18 cellular contexts compared by ENCODE assay signal in genomic region chr1:184567648-184568047, GRCh38.
A peak's percentile ranks its signal among the peaks of the same experiment; 100 is the strongest.
DNase-seq lines count a peak whose midpoint lies in the region; FAIRE-seq and TF ChIP-seq lines count a peak whose summit lies in the region.
"Had no signal": no experiment of that assay in that cellular context is flagged by ENCODE, and none has a peak within 500 bp of the region (broad histone marks: within the 10 kb centered on the region; RNA-seq: fewer than 3 reads in every experiment).

No MANE protein-coding gene starts in this region.

- no peak overlapping the region for H2AFZ ChIP-seq in mammary epithelial cell (ENCODE audit: low read depth, low read length)

- H3K4me3 Mint-ChIP-seq in MCF 10A (ENCODE audit: unreplicated experiment) = no peak overlapping the region
- H3K4me3 Mint-ChIP-seq: activated CD4-positive, alpha-beta memory T cell treated with anti-CD3 and anti-CD28 coated beads for 36 hours had no signal

- H3K4me1 Mint-ChIP-seq in MCF 10A (ENCODE audit: insufficient read depth, unreplicated experiment) = peaks cover 15% of the 10 kb centered on the region

- H3K27ac Mint-ChIP-seq in MCF 10A (ENCODE audit: low read depth, unreplicated experiment) = no peak overlapping the region
- H3K27ac Mint-ChIP-seq: activated CD4-positive, alpha-beta memory T cell treated with anti-CD3 and anti-CD28 coated beads for 36 hours had no signal

- intact Hi-C loops in mammary epithelial cell (cut with micrococcal nuclease) (no loop called here), MCF 10A (cut with micrococcal nuclease) (no loop called here)

- FAIRE-seq in frontal cortex (lab: Jason Lieb, UNC) = no peak
- FAIRE-seq: endometrium had no signal

- no peak overlapping the region for H3K9ac ChIP-seq in mammary epithelial cell (ENCODE audit: insufficient read depth, low read length)

- H3K27me3 Mint-ChIP-seq in MCF 10A (ENCODE audit: insufficient read depth, unreplicated experiment) = no peaks in the 10 kb centered on the region

- H3K4me1 ChIP-seq in mammary epithelial cell (ENCODE audit: insufficient read depth, low read length) = peaks cover 5% of the 10 kb centered on the region
- H3K4me1 ChIP-seq: breast epithelium had no signal

- H3K36me3 ChIP-seq in mammary epithelial cell (ENCODE audit: insufficient read depth, low read length) = no peaks in the 10 kb centered on the region
- H3K36me3 ChIP-seq: breast epithelium, neutrophil, thoracic aorta had no signal

- no TSS peak for BruUV-seq in mammary epithelial cell (replicated peaks; lab: Mats Ljungman, UMichigan)
- BruUV-seq in MCF 10A (replicated peaks; lab: Mats Ljungman, UMichigan) = no TSS peak

- H3K9me3 ChIP-seq in mammary epithelial cell (replicated peaks; ENCODE audit: insufficient read depth, low read length) = no peaks in the 10 kb centered on the region
- H3K9me3 ChIP-seq: breast epithelium, heart left ventricle, neutrophil, thoracic aorta had no signal

- H3K36me3 Mint-ChIP-seq in MCF 10A (ENCODE audit: insufficient read depth, unreplicated experiment) = no peaks in the 10 kb centered on the region
- H3K36me3 Mint-ChIP-seq: activated CD4-positive, alpha-beta memory T cell treated with anti-CD3 and anti-CD28 coated beads for 36 hours had no signal

- 54% methylated on average over 2 of the region's 2 CpGs for WGBS in mammary epithelial cell (ENCODE audit: low coverage, missing lambda C conversion rate)

- no peaks in the 10 kb centered on the region for H3K79me2 ChIP-seq in mammary epithelial cell (ENCODE audit: insufficient read depth, low read length)

- CTCF ChIA-PET in mammary epithelial cell (lab: Charles Lee; ENCODE audit: low non-redundant PET) (no interaction called here), MCF 10A (lab: Yijun Ruan, JAX) (interaction anchor here (0.6 to 1.6 kb wide), 10 partner anchors 10 to 1360 kb away, joined by 3 to 7 read pairs (median 4); no protein-coding TSS in a partner anchor)

- POLR2A ChIA-PET in MCF 10A (lab: Yijun Ruan, JAX) = interaction anchor here (0.6 to 1.3 kb wide), 3 partner anchors 11 to 272 kb away, joined by 3 to 4 read pairs (median 3); no protein-coding TSS in a partner anchor

- no peak overlapping the region for H3K4me3 ChIP-seq in mammary epithelial cell (replicated peaks in 1 of 3; ENCODE audit: insufficient read depth in 1 of 3, low read depth in 2 of 3, low read length in 3 of 3)
- H3K4me3 ChIP-seq: breast epithelium, heart left ventricle, thoracic aorta had no signal

- in situ Hi-C loops in mammary epithelial cell (cut with MboI; ENCODE audit: low sequenced_read_pairs in 2 of 2) (loop anchor here in 1 of 2 donors (10.0 kb wide), 1 partner anchor 183 kb away; the partner anchor contains the start of gene C1orf21), SK-MEL-5 (cut with HindIII; ENCODE audit: low pct_unique_long_range_greater_than_20kb, low sequenced_read_pairs) (no loop called here)

- H3K27me3 ChIP-seq in mammary epithelial cell (ENCODE audit: insufficient read depth, low read length) = no peaks in the 10 kb centered on the region
- H3K27me3 ChIP-seq: breast epithelium, heart left ventricle, neutrophil had no signal

- H3K4me2 ChIP-seq in mammary epithelial cell (ENCODE audit: insufficient read depth, low read depth, low read length) = no peak overlapping the region

- no peaks in the 10 kb centered on the region for H4K20me1 ChIP-seq in mammary epithelial cell (ENCODE audit: insufficient read depth, low read length)

- no peak overlapping the region for H3K27ac ChIP-seq in mammary epithelial cell (ENCODE audit: insufficient read depth, low read depth, low read length)
- H3K27ac ChIP-seq: heart left ventricle, neutrophil, thoracic aorta had no signal

- TF ChIP-seq CTCF in mammary epithelial cell (conservative IDR thresholded peaks at IDR 0.05 in 1 of 2, IDR thresholded peaks at IDR 0.05 in 1 of 2; ENCODE audit: extremely low read depth in 1 of 2, insufficient read depth in 1 of 2, low read depth in 1 of 2, low read length in 2 of 2) = no peak
- no peak for TF ChIP-seq CTCF in MCF 10A (IDR thresholded peaks at IDR 0.05; ENCODE audit: unreplicated experiment)

- dilution Hi-C loops in mammary epithelial cell (cut with HindIII; ENCODE audit: low sequenced_read_pairs) = no loop called here

- DNase-seq in mammary epithelial cell (peak; percentile 36), MCF 10A (ENCODE audit: unreplicated experiment) (no peak), SK-MEL-5 (ENCODE audit: low read depth, low spot score) (peak; percentile 85), iris pigment epithelial cell (ENCODE audit: low read depth) (peak; percentile 88), frontal cortex (ENCODE audit: low spot score in 2 of 2) (no peak), NCI-H345 (lab: John Stamatoyannopoulos, UW) (no peak), 8988T (no peak), RPMI8226 (no peak)
- DNase-seq: ACHN; activated CD4-positive, alpha-beta memory T cell treated with anti-CD3 and anti-CD28 coated beads for 36 hours; activated effector memory CD4-positive, alpha-beta T cell treated with Interleukin-2 at 50 U/mL for 16 hours; heart left ventricle; NCI-H2227 treated with DMSO at 0.1 percent for 48 hours; T1000 had no signal

- no peaks in the 10 kb centered on the region for H3K9me3 Mint-ChIP-seq in MCF 10A (ENCODE audit: unreplicated experiment)
- H3K9me3 Mint-ChIP-seq: activated CD4-positive, alpha-beta memory T cell treated with anti-CD3 and anti-CD28 coated beads for 36 hours had no signal

Comparison
In these comparisons a context has a peak if more than half of its experiments do, and no peak if none do; other contexts are left out.
1. DNase-seq: peak in mammary epithelial cell (single experiment), SK-MEL-5 (single experiment) and iris pigment epithelial cell (single experiment); none in MCF 10A (single experiment), frontal cortex (0 of 2), NCI-H345 (single experiment), 8988T (single experiment) and RPMI8226 (single experiment).